14 cellular contexts compared by ENCODE assay signal in genomic region chr17:76841776-76842405, GRCh38. TPM values are rescaled to one million over a fixed set of nuclear protein-coding genes. Genes with fewer than 3 reads are reported as not detected.
DNase-seq lines count a peak whose midpoint lies in the region; TF ChIP-seq lines count a peak whose summit lies in the region.
"Had no signal": no experiment of that assay in that cellular context is flagged by ENCODE, and none has a peak within 500 bp of the region (broad histone marks: within the 10 kb centered on the region; RNA-seq: fewer than 3 reads in every experiment).

No MANE protein-coding gene starts in this region.

- H3K9me2 ChIP-seq in DOHH2 (replicated peaks; ENCODE audit: control insufficient read depth, low read length) = no peaks in the 10 kb centered on the region

- H3K36me3 ChIP-seq in DOHH2 (ENCODE audit: control insufficient read depth, low read length) (0 out of 2 replicates have a peak, but pooled peaks cover 8% of the 10 kb centered on the region), uterus (no peaks in the 10 kb centered on the region)

- H4K20me1 ChIP-seq in DOHH2 (ENCODE audit: control insufficient read depth, insufficient read depth, low read depth, low read length) = no peaks in the 10 kb centered on the region

- peak overlapping the region; percentile 83 for H3K4me2 ChIP-seq in DOHH2 (ENCODE audit: low read length)

- peaks cover 16% of the 10 kb centered on the region for H3F3A ChIP-seq in DOHH2 (ENCODE audit: control insufficient read depth, insufficient read depth)

- H3K79me2 ChIP-seq in DOHH2 (ENCODE audit: control insufficient read depth, low read length) = no peaks in the 10 kb centered on the region

- H3K27me3 ChIP-seq in DOHH2 (ENCODE audit: control insufficient read depth, low read length) (no peaks in the 10 kb centered on the region), uterus (peaks cover 0 to 5% of the 10 kb centered on the region in 2 donors)

- no peak for TF ChIP-seq POLR2A in uterus (IDR thresholded peaks at IDR 0.05)

- DNase-seq in NCI-H146 treated with DMSO at 0.1 percent for 48 hours (lab: John Stamatoyannopoulos, UW; ENCODE audit: unreplicated experiment) (peak; percentile 58), SW480 (ENCODE audit: low spot score) (peak; percentile 50), islet precursor cell (peak; percentile 77), NCI-H187 treated with DMSO at 0.1 percent for 48 hours (lab: John Stamatoyannopoulos, UW) (no peak), NCI-H446 treated with DMSO at 0.1 percent for 48 hours (lab: John Stamatoyannopoulos, UW) (no peak), uterus (no peak), SHP77 (lab: John Stamatoyannopoulos, UW) (no peak)
- DNase-seq: activated CD8-positive, alpha-beta T cell treated with anti-CD3 and anti-CD28 coated beads, Interleukin-2, amount 10 ng/mL, durations not matched to agents 7 days and 5 days; activated naive CD4-positive, alpha-beta T cell treated with anti-CD3 and anti-CD28 coated beads for 36 hours; CD4-positive, CD25-positive, alpha-beta regulatory T cell; central memory CD4-positive, alpha-beta T cell; hippocampal formation; stimulated activated CD4-positive, alpha-beta T cell treated with anti-CD3 and anti-CD28 coated beads, Interleukin-4, amount 100 ng/mL, for 4 hours had no signal

- peak overlapping the region; percentile 73 for H3K4me3 ChIP-seq in DOHH2 (ENCODE audit: low read length)
- H3K4me3 ChIP-seq in uterus = no peak overlapping the region

- H3K9me3 ChIP-seq in DOHH2 (ENCODE audit: control insufficient read depth, insufficient read depth, low read length) (no peaks in the 10 kb centered on the region), uterus (no peaks in the 10 kb centered on the region)

- intact Hi-C loops in uterus (cut with DNase I; ENCODE audit: low total_unique reads) = no loop called here

- H3K27ac ChIP-seq in DOHH2 (ENCODE audit: low read depth, low read length) (peak overlapping the region; percentile 89), uterus (no peak overlapping the region)

- no peak for TF ChIP-seq CTCF in DOHH2 (IDR thresholded peaks at IDR 0.05; ENCODE audit: low read depth, low read length, poor library complexity, severe bottlenecking)
- TF ChIP-seq CTCF in uterus (IDR thresholded peaks at IDR 0.05) = no peak

- peaks cover 91% of the 10 kb centered on the region for H3K4me1 ChIP-seq in DOHH2 (ENCODE audit: control insufficient read depth, low read length)
- H3K4me1 ChIP-seq in uterus = no peaks in the 10 kb centered on the region

RNA-seq across cellular contexts. Expression of gene MGAT5B, which starts 26.3 kb away (rescaled TPM):
- 1 to 10 TPM in 2 of 4 donors, under 1 TPM in 1, not detected in 1; 0.59 to 3.3 (median 1.5) TPM for total RNA-seq in uterus
- total RNA-seq: CD4-positive, CD25-positive, alpha-beta regulatory T cell had no signal

Comparison
In these comparisons a context has a peak if more than half of its experiments do, and no peak if none do; other contexts are left out.
1. DNase-seq: peak in NCI-H146 treated with DMSO at 0.1 percent for 48 hours (single experiment), SW480 (single experiment) and islet precursor cell (single experiment); none in NCI-H187 treated with DMSO at 0.1 percent for 48 hours (single experiment), NCI-H446 treated with DMSO at 0.1 percent for 48 hours (single experiment), uterus (0 of 2) and SHP77 (0 of 2).